1 cellular context compared by ENCODE assay signal in genomic region chr9:132516301-132516700, GRCh38.
TF ChIP-seq lines count a peak whose summit lies in the region.

No MANE protein-coding gene starts in this region.

TF ChIP-seq in H1, 55 proteins besides CTCF, POLR2A, EP300 and RAD21 (continued from another document):
- TF ChIP-seq, protein P1, sequence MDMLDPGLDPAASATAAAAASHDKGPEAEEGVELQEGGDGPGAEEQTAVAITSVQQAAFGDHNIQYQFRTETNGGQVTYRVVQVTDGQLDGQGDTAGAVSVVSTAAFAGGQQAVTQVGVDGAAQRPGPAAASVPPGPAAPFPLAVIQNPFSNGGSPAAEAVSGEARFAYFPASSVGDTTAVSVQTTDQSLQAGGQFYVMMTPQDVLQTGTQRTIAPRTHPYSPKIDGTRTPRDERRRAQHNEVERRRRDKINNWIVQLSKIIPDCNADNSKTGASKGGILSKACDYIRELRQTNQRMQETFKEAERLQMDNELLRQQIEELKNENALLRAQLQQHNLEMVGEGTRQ (IDR thresholded peaks at IDR 0.05; ENCODE audit: low read length) = no peak
- TF ChIP-seq PHF8 (conservative IDR thresholded peaks at IDR 0.05; ENCODE audit: low read depth, low read length) (no peak), KDM4A (IDR thresholded peaks at IDR 0.05; ENCODE audit: low read depth, low read length, severe bottlenecking) (no peak), NRF1 (IDR thresholded peaks at IDR 0.05; ENCODE audit: low read depth, low read length) (no peak), SIX5 (IDR thresholded peaks at IDR 0.05; ENCODE audit: low read depth, low read length) (no peak)
